In the genomic region with DNA sequence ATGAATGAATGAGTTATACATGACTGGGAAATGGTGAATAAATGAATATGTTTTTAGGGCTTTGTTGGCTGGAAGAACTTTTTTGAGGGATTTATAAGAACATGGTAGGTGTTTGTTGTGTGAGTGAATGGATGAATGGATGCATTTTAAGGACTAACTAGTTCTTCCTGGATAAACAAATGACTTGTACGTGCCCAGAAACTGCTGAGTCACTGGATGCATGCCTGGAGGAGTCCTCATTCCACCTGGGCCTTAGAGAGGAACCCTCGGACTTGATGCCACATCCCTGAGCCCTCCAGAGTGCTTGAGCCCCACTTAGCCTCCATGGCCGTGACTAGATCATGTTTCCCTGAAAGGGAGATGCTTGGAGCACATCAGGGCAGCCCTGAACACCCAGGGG, we compare ENCODE assay signal across 1 cellular context.
TF ChIP-seq lines count a peak whose summit lies in the region.

No MANE protein-coding gene starts in this region.

TF ChIP-seq in IMR-90, 13 proteins besides CTCF, POLR2A, EP300 and RAD21 (continued from another document):
- peak; percentile 100 for TF ChIP-seq NFE2L2 (IDR thresholded peaks at IDR 0.05; ENCODE audit: low read depth, low read length)
- no peak for TF ChIP-seq RCOR1 (IDR thresholded peaks at IDR 0.05; ENCODE audit: insufficient replicate concordance, low read length)
- TF ChIP-seq, protein P1, sequence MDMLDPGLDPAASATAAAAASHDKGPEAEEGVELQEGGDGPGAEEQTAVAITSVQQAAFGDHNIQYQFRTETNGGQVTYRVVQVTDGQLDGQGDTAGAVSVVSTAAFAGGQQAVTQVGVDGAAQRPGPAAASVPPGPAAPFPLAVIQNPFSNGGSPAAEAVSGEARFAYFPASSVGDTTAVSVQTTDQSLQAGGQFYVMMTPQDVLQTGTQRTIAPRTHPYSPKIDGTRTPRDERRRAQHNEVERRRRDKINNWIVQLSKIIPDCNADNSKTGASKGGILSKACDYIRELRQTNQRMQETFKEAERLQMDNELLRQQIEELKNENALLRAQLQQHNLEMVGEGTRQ (IDR thresholded peaks at IDR 0.05; ENCODE audit: low read depth, low read length) = no peak
- TF ChIP-seq MAFK (IDR thresholded peaks at IDR 0.05; ENCODE audit: low read depth, low read length) = peak; percentile 89
- no peak for TF ChIP-seq BHLHE40 (IDR thresholded peaks at IDR 0.05; ENCODE audit: low read depth, low read length)
- TF ChIP-seq MXI1 (IDR thresholded peaks at IDR 0.05; ENCODE audit: borderline replicate concordance, low read depth, low read length) = no peak
TF ChIP-seq in IMR-90: peak in this region for 3.
